In the genomic region with DNA sequence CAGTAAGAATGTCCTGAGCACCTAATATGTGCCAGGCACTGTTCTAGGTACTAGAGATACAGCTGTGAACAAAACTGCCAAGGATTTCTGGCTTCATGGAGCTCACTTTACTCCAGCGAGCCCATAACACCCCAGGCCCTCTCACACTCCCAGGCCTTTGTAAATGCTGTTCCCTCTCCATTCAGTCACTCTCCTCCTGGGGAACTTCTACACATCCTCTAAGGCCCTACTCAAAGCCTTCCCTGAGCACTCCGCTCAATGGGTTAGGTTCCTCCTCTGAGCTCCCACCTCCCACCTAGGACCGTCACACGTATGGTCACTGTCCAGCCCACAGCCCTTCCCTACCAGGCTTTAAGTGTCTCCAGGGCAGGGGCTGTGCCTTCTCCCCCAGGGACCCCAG, we compare ENCODE assay signal across 1 cellular context.
TF ChIP-seq lines count a peak whose summit lies in the region.

No MANE protein-coding gene starts in this region.

TF ChIP-seq in HCT116, 20 proteins besides CTCF, POLR2A, EP300 and RAD21 (continued from another document):
- TF ChIP-seq, protein P1, sequence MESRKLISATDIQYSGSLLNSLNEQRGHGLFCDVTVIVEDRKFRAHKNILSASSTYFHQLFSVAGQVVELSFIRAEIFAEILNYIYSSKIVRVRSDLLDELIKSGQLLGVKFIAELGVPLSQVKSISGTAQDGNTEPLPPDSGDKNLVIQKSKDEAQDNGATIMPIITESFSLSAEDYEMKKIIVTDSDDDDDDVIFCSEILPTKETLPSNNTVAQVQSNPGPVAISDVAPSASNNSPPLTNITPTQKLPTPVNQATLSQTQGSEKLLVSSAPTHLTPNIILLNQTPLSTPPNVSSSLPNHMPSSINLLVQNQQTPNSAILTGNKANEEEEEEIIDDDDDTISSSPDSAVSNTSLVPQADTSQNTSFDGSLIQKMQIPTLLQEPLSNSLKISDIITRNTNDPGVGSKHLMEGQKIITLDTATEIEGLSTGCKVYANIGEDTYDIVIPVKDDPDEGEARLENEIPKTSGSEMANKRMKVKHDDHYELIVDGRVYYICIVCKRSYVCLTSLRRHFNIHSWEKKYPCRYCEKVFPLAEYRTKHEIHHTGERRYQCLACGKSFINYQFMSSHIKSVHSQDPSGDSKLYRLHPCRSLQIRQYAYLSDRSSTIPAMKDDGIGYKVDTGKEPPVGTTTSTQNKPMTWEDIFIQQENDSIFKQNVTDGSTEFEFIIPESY (IDR thresholded peaks at IDR 0.05; ENCODE audit: extremely low read depth, insufficient replicate concordance, low read length): no peak
- TF ChIP-seq, protein P2, sequence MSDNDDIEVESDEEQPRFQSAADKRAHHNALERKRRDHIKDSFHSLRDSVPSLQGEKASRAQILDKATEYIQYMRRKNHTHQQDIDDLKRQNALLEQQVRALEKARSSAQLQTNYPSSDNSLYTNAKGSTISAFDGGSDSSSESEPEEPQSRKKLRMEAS (IDR thresholded peaks at IDR 0.05): no peak
- TF ChIP-seq, protein P3, sequence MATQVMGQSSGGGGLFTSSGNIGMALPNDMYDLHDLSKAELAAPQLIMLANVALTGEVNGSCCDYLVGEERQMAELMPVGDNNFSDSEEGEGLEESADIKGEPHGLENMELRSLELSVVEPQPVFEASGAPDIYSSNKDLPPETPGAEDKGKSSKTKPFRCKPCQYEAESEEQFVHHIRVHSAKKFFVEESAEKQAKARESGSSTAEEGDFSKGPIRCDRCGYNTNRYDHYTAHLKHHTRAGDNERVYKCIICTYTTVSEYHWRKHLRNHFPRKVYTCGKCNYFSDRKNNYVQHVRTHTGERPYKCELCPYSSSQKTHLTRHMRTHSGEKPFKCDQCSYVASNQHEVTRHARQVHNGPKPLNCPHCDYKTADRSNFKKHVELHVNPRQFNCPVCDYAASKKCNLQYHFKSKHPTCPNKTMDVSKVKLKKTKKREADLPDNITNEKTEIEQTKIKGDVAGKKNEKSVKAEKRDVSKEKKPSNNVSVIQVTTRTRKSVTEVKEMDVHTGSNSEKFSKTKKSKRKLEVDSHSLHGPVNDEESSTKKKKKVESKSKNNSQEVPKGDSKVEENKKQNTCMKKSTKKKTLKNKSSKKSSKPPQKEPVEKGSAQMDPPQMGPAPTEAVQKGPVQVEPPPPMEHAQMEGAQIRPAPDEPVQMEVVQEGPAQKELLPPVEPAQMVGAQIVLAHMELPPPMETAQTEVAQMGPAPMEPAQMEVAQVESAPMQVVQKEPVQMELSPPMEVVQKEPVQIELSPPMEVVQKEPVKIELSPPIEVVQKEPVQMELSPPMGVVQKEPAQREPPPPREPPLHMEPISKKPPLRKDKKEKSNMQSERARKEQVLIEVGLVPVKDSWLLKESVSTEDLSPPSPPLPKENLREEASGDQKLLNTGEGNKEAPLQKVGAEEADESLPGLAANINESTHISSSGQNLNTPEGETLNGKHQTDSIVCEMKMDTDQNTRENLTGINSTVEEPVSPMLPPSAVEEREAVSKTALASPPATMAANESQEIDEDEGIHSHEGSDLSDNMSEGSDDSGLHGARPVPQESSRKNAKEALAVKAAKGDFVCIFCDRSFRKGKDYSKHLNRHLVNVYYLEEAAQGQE (IDR thresholded peaks at IDR 0.05; ENCODE audit: low read depth): no peak
- TF ChIP-seq, protein P4, sequence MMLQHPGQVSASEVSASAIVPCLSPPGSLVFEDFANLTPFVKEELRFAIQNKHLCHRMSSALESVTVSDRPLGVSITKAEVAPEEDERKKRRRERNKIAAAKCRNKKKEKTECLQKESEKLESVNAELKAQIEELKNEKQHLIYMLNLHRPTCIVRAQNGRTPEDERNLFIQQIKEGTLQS (IDR thresholded peaks at IDR 0.05): no peak
- no peak for TF ChIP-seq YY1 (IDR thresholded peaks at IDR 0.05; ENCODE audit: extremely low read depth, insufficient replicate concordance, low read depth, low read length)
- TF ChIP-seq EZH2 (IDR thresholded peaks at IDR 0.05): no peak
